9 cellular contexts compared by ENCODE assay signal in the genomic region with DNA sequence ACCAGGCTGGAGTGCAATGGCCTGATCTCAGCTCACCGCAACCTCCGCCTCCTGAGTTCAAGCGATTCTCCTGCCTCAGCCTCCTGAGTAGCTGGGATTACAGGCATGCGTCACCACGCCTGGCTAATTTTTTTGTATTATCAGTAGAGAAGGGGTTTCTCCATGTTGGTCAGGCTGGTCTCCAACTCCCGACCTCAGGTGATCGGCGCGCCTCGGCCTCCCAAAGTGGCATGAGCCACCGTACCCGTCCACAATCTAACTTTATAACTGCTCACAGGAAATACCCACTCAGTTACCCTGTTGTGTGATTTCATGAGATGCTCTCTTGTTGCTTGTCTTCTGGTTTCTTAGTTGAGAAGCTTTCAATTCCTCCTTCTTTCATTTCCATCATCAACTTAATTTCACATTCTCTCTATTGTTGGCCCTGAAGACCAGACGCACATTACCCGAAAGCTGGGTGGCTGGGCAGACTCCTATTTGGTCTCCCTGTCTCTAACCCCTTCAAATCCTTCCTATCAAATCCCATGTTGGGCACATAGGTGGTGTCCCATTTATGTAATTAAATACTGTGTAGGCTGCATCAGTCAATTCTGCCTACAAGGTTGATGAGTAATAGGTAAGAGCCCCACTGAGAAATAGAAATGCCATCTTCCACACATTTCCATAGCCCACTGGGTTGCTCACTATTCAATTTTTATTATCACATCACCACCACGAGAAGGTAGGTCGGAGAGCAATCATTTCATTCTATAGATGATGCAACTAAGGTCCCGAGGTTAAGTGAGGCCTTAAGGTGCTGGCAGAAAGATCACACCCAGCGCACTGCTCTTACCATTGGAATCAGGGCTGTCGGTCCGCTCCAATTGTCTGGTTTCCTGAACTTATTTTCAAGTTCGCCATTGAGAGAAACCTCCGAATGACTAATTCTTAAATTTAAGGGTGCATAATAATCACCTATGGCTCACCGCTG. TPM values are rescaled to one million over a fixed set of nuclear protein-coding genes. Genes with fewer than 3 reads are reported as not detected.
DNase-seq lines count a peak whose midpoint lies in the region; ATAC-seq, FAIRE-seq and TF ChIP-seq lines count a peak whose summit lies in the region.
"Had no signal": no experiment of that assay in that cellular context is flagged by ENCODE, and none has a peak within 500 bp of the region (broad histone marks: within the 10 kb centered on the region; RNA-seq: fewer than 3 reads in every experiment).

No MANE protein-coding gene starts in this region.

- peaks cover 36% of the 10 kb centered on the region for H3K36me3 Mint-ChIP-seq in nephron progenitor cell (ENCODE audit: low read depth)

- no peaks in the 10 kb centered on the region for H3K27me3 ChIP-seq in SJSA1 (replicated peaks)
- H3K27me3 ChIP-seq in effector memory CD4-positive, alpha-beta T cell (replicated peaks; ENCODE audit: control insufficient read depth, insufficient read depth, low read length, poor library complexity, severe bottlenecking), result no peaks in the 10 kb centered on the region

- H3K9me3 Mint-ChIP-seq in nephron progenitor cell, result peaks cover 3% of the 10 kb centered on the region

- peak; percentile 1 for ATAC-seq in GM21515 (IDR thresholded peaks at IDR 0.05; ENCODE audit: unreplicated experiment)
- no peak for ATAC-seq in GM21737 (IDR thresholded peaks at IDR 0.05; ENCODE audit: unreplicated experiment)

- peaks cover 61% of the 10 kb centered on the region for H3K36me3 ChIP-seq in SJSA1
- H3K36me3 ChIP-seq in effector memory CD4-positive, alpha-beta T cell (ENCODE audit: control insufficient read depth, insufficient read depth, low read length), result peaks cover 11% of the 10 kb centered on the region

- FAIRE-seq in RCC 7860 (lab: Jason Lieb, UNC), result no peak
- FAIRE-seq: TTC549 had no signal

- peaks cover 2% of the 10 kb centered on the region for H3K27me3 Mint-ChIP-seq in nephron progenitor cell (ENCODE audit: low read depth, poor library complexity)

- no peak for TF ChIP-seq CTCF in nephron progenitor cell (IDR thresholded peaks at IDR 0.05)

- peaks cover 11% of the 10 kb centered on the region for H3K4me1 Mint-ChIP-seq in nephron progenitor cell

- no peaks in the 10 kb centered on the region for H3K9me3 ChIP-seq in SJSA1 (replicated peaks)
- no peaks in the 10 kb centered on the region for H3K9me3 ChIP-seq in effector memory CD4-positive, alpha-beta T cell (ENCODE audit: control insufficient read depth, low read length)

- DNase-seq in SJSA1 (ENCODE audit: low read depth in 1 of 2, low spot score in 2 of 2), result peak in 1 of 2 experiments; percentile 9
- DNase-seq in effector memory CD4-positive, alpha-beta T cell, result no peak
- DNase-seq in nephron progenitor cell, result no peak
- no peak for DNase-seq in NCI-H226
- no peak for DNase-seq in RCC 7860 (ENCODE audit: low spot score)
- no peak for DNase-seq in NK-92 (lab: John Stamatoyannopoulos, UW; ENCODE audit: unreplicated experiment)

- H3K27ac Mint-ChIP-seq in nephron progenitor cell, result peak overlapping the region; percentile 82

- H3K4me3 Mint-ChIP-seq in nephron progenitor cell, result peak overlapping the region; percentile 94

- no peaks in the 10 kb centered on the region for H3K4me1 ChIP-seq in SJSA1 (replicated peaks)
- peaks cover 10% of the 10 kb centered on the region for H3K4me1 ChIP-seq in effector memory CD4-positive, alpha-beta T cell (ENCODE audit: control insufficient read depth, insufficient read depth, low read length, poor library complexity, severe bottlenecking)

- H3K27ac ChIP-seq in SJSA1, result peak overlapping the region; percentile 31; the same call in 1 of the 2 replicates
- H3K27ac ChIP-seq in effector memory CD4-positive, alpha-beta T cell (ENCODE audit: insufficient read depth, low read length, poor library complexity, severe bottlenecking), result peak overlapping the region; percentile 94

- H3K4me3 ChIP-seq in SJSA1, result peak overlapping the region; percentile 55
- H3K4me3 ChIP-seq in effector memory CD4-positive, alpha-beta T cell (ENCODE audit: insufficient read depth, low read depth, low read length, poor library complexity, severe bottlenecking), result peak overlapping the region; percentile 58

RNA-seq across cellular contexts. Expression of a gene that starts 1.0 kb away (rescaled TPM):
- total RNA-seq in SJSA1 (2014; rRNA removed; shearing (Covaris generic)), result 0.13 TPM in 1 of 2 replicates, not detected in the other

RNA-seq across cellular contexts. Expression of a gene that starts 13.3 kb away (rescaled TPM):
- total RNA-seq in SJSA1 (2014; rRNA removed; shearing (Covaris generic)), result 186 and 247 TPM in 2 replicates

RNA-seq across cellular contexts. Expression of a gene that starts 35.8 kb away (rescaled TPM):
- 0.08 and 0.16 TPM in 2 replicates for total RNA-seq in SJSA1 (2014; rRNA removed; shearing (Covaris generic))
